ENCODE assay signal across 8 cellular contexts in the genomic region with DNA sequence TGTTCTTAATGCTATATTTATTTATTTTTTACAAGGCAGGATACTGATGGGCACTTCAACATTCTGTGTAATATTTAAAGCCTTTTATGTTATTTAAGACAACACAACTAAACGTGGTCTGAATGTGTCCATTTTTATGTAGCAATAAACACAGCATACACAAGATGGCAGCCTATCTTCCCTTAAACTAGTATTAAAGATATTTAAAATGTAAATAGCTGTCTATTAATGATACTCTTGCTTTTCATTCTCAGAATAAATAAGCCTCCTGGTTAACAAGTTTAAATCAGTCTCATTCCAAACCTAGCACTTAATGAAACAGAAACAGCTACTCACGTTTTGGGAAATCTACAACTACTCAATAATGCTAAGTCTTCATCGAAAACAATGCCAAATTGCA.
DNase-seq lines count a peak whose midpoint lies in the region; ATAC-seq and TF ChIP-seq lines count a peak whose summit lies in the region.

No MANE protein-coding gene starts in this region.

- TF ChIP-seq POLR2A in adrenal gland (IDR thresholded peaks at IDR 0.05) (no peak), lower leg skin (IDR thresholded peaks at IDR 0.05) (no peak)

- no peak overlapping the region for H3K4me3 ChIP-seq in fibroblast of mammary gland (ENCODE audit: control insufficient read depth, low read depth, low read length)
- no peak overlapping the region for H3K4me3 ChIP-seq in adrenal gland
- H3K4me3 ChIP-seq in lower leg skin (ENCODE audit: low read depth, poor library complexity, severe bottlenecking), result no peak overlapping the region

- DNase-seq in COLO829 (ENCODE audit: low spot score), result peak; percentile 1
- DNase-seq in NCI-H524 treated with DMSO at 0.1 percent for 48 hours (lab: John Stamatoyannopoulos, UW), result peak; percentile 2
- peak; percentile 54 for DNase-seq in fibroblast of mammary gland (ENCODE audit: low read depth)
- DNase-seq in adrenal gland, result no peak
- no peak for DNase-seq in AG08395 (ENCODE audit: low spot score)
- no peak for DNase-seq in lower leg skin (ENCODE audit: low spot score in 2 of 2)

- H3K36me3 ChIP-seq in adrenal gland (replicated peaks in 1 of 2), result no peaks in the 10 kb centered on the region

- no peaks in the 10 kb centered on the region for H3K27me3 ChIP-seq in adrenal gland

- TF ChIP-seq CTCF in fibroblast of mammary gland (conservative IDR thresholded peaks at IDR 0.05; ENCODE audit: control insufficient read depth, insufficient read depth, low read depth, low read length) (peak; percentile 33), adrenal gland (IDR thresholded peaks at IDR 0.05) (no peak), lower leg skin (IDR thresholded peaks at IDR 0.05) (no peak)

- ATAC-seq in GM21723 (IDR thresholded peaks at IDR 0.05; ENCODE audit: unreplicated experiment), result peak; percentile 66
- ATAC-seq in GM19328 (IDR thresholded peaks at IDR 0.05; ENCODE audit: unreplicated experiment), result no peak

- H3K4me1 ChIP-seq in adrenal gland (replicated peaks in 1 of 2), result no peaks in the 10 kb centered on the region

- intact Hi-C loops in adrenal gland (cut with DNase I) (no loop called here), lower leg skin (cut with DNase I; ENCODE audit: low total_unique reads) (no loop called here)

- 40 to 62% (median 53%) methylated on average over 3 of the region's 3 CpGs for WGBS in adrenal gland, 4 donors
- 37% methylated on average over 3 of the region's 3 CpGs for WGBS in lower leg skin, 2 donors

- no peaks in the 10 kb centered on the region for H3K9me3 ChIP-seq in adrenal gland (replicated peaks in 1 of 3)

- H3K27ac ChIP-seq in adrenal gland, result no peak overlapping the region

Comparison
In these comparisons a context has a peak if more than half of its experiments do, and no peak if none do; other contexts are left out.
1. DNase-seq: peak in COLO829 (single experiment), NCI-H524 treated with DMSO at 0.1 percent for 48 hours (single experiment) and fibroblast of mammary gland (single experiment); none in adrenal gland (0 of 7), AG08395 (single experiment) and lower leg skin (0 of 2).